Comparison of ENCODE assay signal across 8 cellular contexts in genomic region chr9:97502222-97502983, GRCh38. TPM values are rescaled to one million over a fixed set of nuclear protein-coding genes. Genes with fewer than 3 reads are reported as not detected.
DNase-seq lines count a peak whose midpoint lies in the region; ATAC-seq and TF ChIP-seq lines count a peak whose summit lies in the region.

No MANE protein-coding gene starts in this region.

- H3K4me3 ChIP-seq in spleen, result peak overlapping the region; percentile 36 to 81 (median 58)

- DNase-seq in D341Med (ENCODE audit: low spot score), result peak; percentile 54
- peak; percentile 58 for DNase-seq in iPS-NIHi11 (ENCODE audit: low spot score)
- DNase-seq in spleen, result no peak
- DNase-seq in AG08396 (ENCODE audit: low spot score), result no peak
- DNase-seq in SHP77 treated with DMSO at 0.1 percent for 48 hours (lab: John Stamatoyannopoulos, UW), result no peak

- no peak for TF ChIP-seq POLR2A in spleen (IDR thresholded peaks at IDR 0.05)

- peaks cover 0 to 89% (median 49%) of the 10 kb centered on the region in 7 donors for H3K27me3 ChIP-seq in spleen (replicated peaks in 1 of 7)

- H3K4me1 ChIP-seq in spleen, result peaks cover 6 to 28% (median 22%) of the 10 kb centered on the region in 6 donors

- intact Hi-C loops in spleen (cut with DNase I; ENCODE audit: low total_unique reads), result no loop called here

- no peak for TF ChIP-seq CTCF in spleen (IDR thresholded peaks at IDR 0.05 in 8 of 11, conservative IDR thresholded peaks at IDR 0.05 in 3 of 11)

- no peaks in the 10 kb centered on the region for H3K36me3 ChIP-seq in spleen

- peaks cover 0 to 9% (median 0%) of the 10 kb centered on the region in 8 donors for H3K9me3 ChIP-seq in spleen

- 1 to 4% (median 4%) methylated on average over 27 to 49 of the region's 49 CpGs for WGBS in spleen, 5 donors

- peak overlapping the region; percentile 68 for H3K27ac ChIP-seq in angular gyrus (ENCODE audit: low read depth, low read length)
- H3K27ac ChIP-seq in spleen, result peak overlapping the region in 1 of 8 donors; percentile 33

- ATAC-seq in HG03045 (IDR thresholded peaks at IDR 0.05; ENCODE audit: unreplicated experiment) (peak; percentile 18), GM21528 (IDR thresholded peaks at IDR 0.05; ENCODE audit: low FRiP score, unreplicated experiment) (no peak)

RNA-seq across cellular contexts. Expression of gene TMOD1, which starts 0.9 kb away (rescaled TPM):
- 1 to 10 TPM; 1.6 to 5.8 (median 2.4) TPM for total RNA-seq in spleen
- 1 to 10 TPM; 2.4 to 4.0 (median 3.1) TPM for polyA plus RNA-seq in spleen

Comparison
In these comparisons a context has a peak if more than half of its experiments do, and no peak if none do; other contexts are left out.
1. DNase-seq: peak in D341Med (single experiment) and iPS-NIHi11 (single experiment); none in spleen (single experiment), AG08396 (single experiment) and SHP77 treated with DMSO at 0.1 percent for 48 hours (single experiment).